ENCODE assay signal across 16 cellular contexts in genomic region chr12:120504587-120504986, GRCh38. TPM values are rescaled to one million over a fixed set of nuclear protein-coding genes. Genes with fewer than 3 reads are reported as not detected.
DNase-seq lines count a peak whose midpoint lies in the region; ATAC-seq and TF ChIP-seq lines count a peak whose summit lies in the region.
"Had no signal": no experiment of that assay in that cellular context is flagged by ENCODE, and none has a peak within 500 bp of the region (broad histone marks: within the 10 kb centered on the region; RNA-seq: fewer than 3 reads in every experiment).

No MANE protein-coding gene starts in this region.

- H3K36me3 Mint-ChIP-seq in WTC11 (peaks cover 44% of the 10 kb centered on the region), immature natural killer cell (peaks cover 14 to 21% (median 15%) of the 10 kb centered on the region in 3 donors)

- H3K9ac ChIP-seq in iPS-20b (ENCODE audit: low read depth, low read length): no peak overlapping the region
- H3K9ac ChIP-seq: KMS-11 had no signal

- H3K9me3 Mint-ChIP-seq in WTC11: no peaks in the 10 kb centered on the region; the same call in 1 of the 2 replicates
- no peaks in the 10 kb centered on the region for H3K9me3 Mint-ChIP-seq in immature natural killer cell
- H3K9me3 Mint-ChIP-seq: CD4-positive, alpha-beta T cell had no signal

- H3K27ac ChIP-seq in iPS-20b (ENCODE audit: low read length): no peak overlapping the region
- H3K27ac ChIP-seq: C4-2B, KMS-11 had no signal

- TF ChIP-seq CTCF in WTC11 (IDR thresholded peaks at IDR 0.05): no peak

- H3K27me3 Mint-ChIP-seq in WTC11 (ENCODE audit: low read depth) (no peaks in the 10 kb centered on the region), immature natural killer cell (ENCODE audit: low read depth in 3 of 3) (no peaks in the 10 kb centered on the region)
- H3K27me3 Mint-ChIP-seq: CD4-positive, alpha-beta T cell had no signal

- POLR2A ChIA-PET in WTC11 (lab: Charles Lee): interaction anchor here (1.1 to 1.9 kb wide), 3 partner anchors 8 to 77 kb away, joined by 3 to 9 read pairs (median 3); partner anchors contain the start of genes DYNLL1 and POP5

- no peaks in the 10 kb centered on the region for H3K9me3 ChIP-seq in HAP-1
- no peaks in the 10 kb centered on the region for H3K9me3 ChIP-seq in iPS-20b (ENCODE audit: insufficient read depth, low read depth, low read length)
- H3K9me3 ChIP-seq: BE2C had no signal

- H3K4me1 ChIP-seq in HAP-1: peaks cover 9% of the 10 kb centered on the region
- peaks cover 5% of the 10 kb centered on the region for H3K4me1 ChIP-seq in iPS-20b (ENCODE audit: insufficient read depth, low read length)
- H3K4me1 ChIP-seq: BE2C had no signal

- peak overlapping the region; percentile 78 for H3K27ac Mint-ChIP-seq in WTC11
- H3K27ac Mint-ChIP-seq in immature natural killer cell: no peak overlapping the region
- H3K27ac Mint-ChIP-seq: CD4-positive, alpha-beta T cell had no signal

- H3K4me3 Mint-ChIP-seq in WTC11 (peak overlapping the region; percentile 20; the same call in 1 of the 2 replicates), immature natural killer cell (no peak overlapping the region)
- H3K4me3 Mint-ChIP-seq: CD4-positive, alpha-beta T cell had no signal

- H3K27me3 ChIP-seq in HAP-1 (ENCODE audit: low read depth) (no peaks in the 10 kb centered on the region), iPS-20b (ENCODE audit: insufficient read depth, low read length) (no peaks in the 10 kb centered on the region)
- H3K27me3 ChIP-seq: BE2C had no signal

- H3K4me1 Mint-ChIP-seq in WTC11 (peaks cover 17% of the 10 kb centered on the region), immature natural killer cell (peaks cover 7% of the 10 kb centered on the region in 2 donors)

- H3K4me3 ChIP-seq in HAP-1: no peak overlapping the region
- H3K4me3 ChIP-seq in iPS-20b (ENCODE audit: low read length): peak overlapping the region; percentile 28; the same call in 1 of the 2 replicates

- H3K36me3 ChIP-seq in HAP-1 (replicated peaks) (peaks cover 26% of the 10 kb centered on the region), iPS-20b (ENCODE audit: insufficient read depth, low read depth, low read length) (peaks cover 47% of the 10 kb centered on the region)

- CTCF ChIA-PET in WTC11 (lab: Charles Lee): interaction anchor here (0.8 to 1.6 kb wide), 8 partner anchors 8 to 187 kb away, joined by 3 to 11 read pairs (median 4); partner anchors contain the start of genes DYNLL1 and SRSF9

- ATAC-seq in WTC11: peak; percentile 76
- no peak for ATAC-seq in GM21367 (IDR thresholded peaks at IDR 0.05; ENCODE audit: unreplicated experiment)

- in situ Hi-C loops in HAP-1 (cut with MboI; ENCODE audit: low sequenced_read_pairs): no loop called here

- DNase-seq in HAP-1 (ENCODE audit: low spot score in 2 of 2) (peak; percentile 37 to 65), WTC11 (ENCODE audit: low spot score) (no peak), COLO829 (ENCODE audit: low spot score) (no peak), immature natural killer cell (no peak)
- no peak for DNase-seq in activated CD4-positive, alpha-beta T cell treated with anti-CD3 and anti-CD28 coated beads, Interleukin-2, amount 50 U/mL, for 1 hour
- DNase-seq: ACHN; BE2C; CD4-positive, alpha-beta T cell; DMS153; DMS79; GDM1; GOT3 had no signal

TF ChIP-seq in WTC11, 78 proteins besides CTCF, POLR2A, EP300 and RAD21 (continues in another document):
- TF ChIP-seq ZNF416 (CRISPR knock-in tag; IDR thresholded peaks at IDR 0.05) (no peak), ARID4B (CRISPR knock-in tag; IDR thresholded peaks at IDR 0.05; ENCODE audit: borderline replicate concordance) (no peak), EMX1 (CRISPR knock-in tag; IDR thresholded peaks at IDR 0.05) (no peak), CDX4 (CRISPR knock-in tag; IDR thresholded peaks at IDR 0.05; ENCODE audit: borderline replicate concordance) (no peak), KAT7 (CRISPR knock-in tag; IDR thresholded peaks at IDR 0.05; ENCODE audit: borderline replicate concordance) (no peak), E2F4 (CRISPR knock-in tag; IDR thresholded peaks at IDR 0.05; ENCODE audit: borderline replicate concordance, low read depth) (no peak)
- TF ChIP-seq, protein P1, sequence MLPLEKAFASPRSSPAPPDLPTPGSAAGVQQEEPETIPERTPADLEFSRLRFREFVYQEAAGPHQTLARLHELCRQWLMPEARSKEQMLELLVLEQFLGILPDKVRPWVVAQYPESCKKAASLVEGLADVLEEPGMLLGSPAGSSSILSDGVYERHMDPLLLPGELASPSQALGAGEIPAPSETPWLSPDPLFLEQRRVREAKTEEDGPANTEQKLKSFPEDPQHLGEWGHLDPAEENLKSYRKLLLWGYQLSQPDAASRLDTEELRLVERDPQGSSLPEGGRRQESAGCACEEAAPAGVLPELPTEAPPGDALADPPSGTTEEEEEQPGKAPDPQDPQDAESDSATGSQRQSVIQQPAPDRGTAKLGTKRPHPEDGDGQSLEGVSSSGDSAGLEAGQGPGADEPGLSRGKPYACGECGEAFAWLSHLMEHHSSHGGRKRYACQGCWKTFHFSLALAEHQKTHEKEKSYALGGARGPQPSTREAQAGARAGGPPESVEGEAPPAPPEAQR (CRISPR knock-in tag; IDR thresholded peaks at IDR 0.05): no peak

RNA-seq across cellular contexts. Expression of gene DYNLL1, which starts 8.7 kb away (rescaled TPM):
- total RNA-seq in WTC11 (2021): 327 to 470 TPM (median 463 TPM) in 3 replicates
- 100 to 1,000 TPM; 399 to 508 (median 457) TPM for polyA plus RNA-seq in immature natural killer cell

RNA-seq across cellular contexts. Expression of gene COQ5, which starts 24.4 kb away (rescaled TPM):
- total RNA-seq in WTC11 (2021): 35.1 to 44.9 TPM (median 44.5 TPM) in 3 replicates
- 10 to 100 TPM; 39.7 to 51.8 (median 49.6) TPM for polyA plus RNA-seq in immature natural killer cell

RNA-seq across cellular contexts. Expression of gene RNF10, which starts 29.6 kb away (rescaled TPM):
- total RNA-seq in WTC11 (2021): 151 to 160 TPM (median 155 TPM) in 3 replicates
- polyA plus RNA-seq in immature natural killer cell: 100 to 1,000 TPM in 1 of 3 donors, 10 to 100 TPM in 2; 60.3 to 154 (median 66.5) TPM

RNA-seq across cellular contexts. Expression of gene SRSF9, which starts 35.0 kb away (rescaled TPM):
- 274 to 286 TPM (median 276 TPM) in 3 replicates for total RNA-seq in WTC11 (2021)
- polyA plus RNA-seq in immature natural killer cell: 100 to 1,000 TPM; 221 to 292 (median 271) TPM

RNA-seq across cellular contexts. Expression of gene GATC, which starts 58.3 kb away (rescaled TPM):
- total RNA-seq in WTC11 (2021): 29.8 to 36.9 TPM (median 33.9 TPM) in 3 replicates
- 10 to 100 TPM in 2 of 3 donors, 1 to 10 TPM in 1; 8.3 to 26.7 (median 23.3) TPM for polyA plus RNA-seq in immature natural killer cell

Comparison
In these comparisons a context has a peak if more than half of its experiments do, and no peak if none do; other contexts are left out.
1. DNase-seq: peak in HAP-1 (2 of 2); none in WTC11 (single experiment), COLO829 (single experiment), activated CD4-positive, alpha-beta T cell treated with anti-CD3 and anti-CD28 coated beads, Interleukin-2, amount 50 U/mL, for 1 hour (single experiment) and immature natural killer cell (0 of 3).